8 cellular contexts compared by ENCODE assay signal in genomic region chr19:43526884-43527859, GRCh38. TPM values are rescaled to one million over a fixed set of nuclear protein-coding genes. Genes with fewer than 3 reads are reported as not detected.
A peak's percentile ranks its signal among the peaks of the same experiment; 100 is the strongest.
DNase-seq lines count a peak whose midpoint lies in the region; ATAC-seq lines count a peak whose summit lies in the region.

TSS of gene ETHE1 (minus strand) at chr19:43527201. CDS start at chr19:43527177, 24 bp downstream.

- H3K18ac ChIP-seq in mesenchymal stem cell (ENCODE audit: low read depth in 1 of 2, low read length in 2 of 2) = peak within 1 kb of the TSS; percentile 73 to 96

- H2BK5ac ChIP-seq in mesenchymal stem cell (ENCODE audit: low read depth, low read length, poor library complexity, severe bottlenecking) = no peak within 1 kb of the TSS

- H3K14ac ChIP-seq in mesenchymal stem cell (ENCODE audit: low read length in 2 of 2) = peak within 1 kb of the TSS in 1 of 2 experiments; percentile 82

- H3K36me3 ChIP-seq in endocrine pancreas (ENCODE audit: control insufficient read depth, insufficient read depth, low read length) (no peaks in the 10 kb centered on the region), mesenchymal stem cell (ENCODE audit: control insufficient read depth in 1 of 2, insufficient read depth in 2 of 2, low read depth in 1 of 2, low read length in 2 of 2) (no peaks in the 10 kb centered on the region)

- peak; percentile 66 for ATAC-seq in HG03196 (IDR thresholded peaks at IDR 0.05; ENCODE audit: unreplicated experiment)

- WGBS in mesenchymal stem cell = 4% methylated on average over 49 of the region's 54 CpGs

- H2AK5ac ChIP-seq in mesenchymal stem cell (ENCODE audit: low read length, severe bottlenecking) = no peak within 1 kb of the TSS

- H2BK15ac ChIP-seq in mesenchymal stem cell (ENCODE audit: low read depth, poor library complexity, severe bottlenecking) = no peak within 1 kb of the TSS

- peak within 1 kb of the TSS; percentile 39 for H4K91ac ChIP-seq in mesenchymal stem cell (ENCODE audit: low read length)

- DNase-seq in NK-92 treated with Interleukin-12 subunit alpha and Interleukin-12 subunit beta, amount 100 ng/mL, for 24 hours (lab: John Stamatoyannopoulos, UW) = peak; percentile 56
- DNase-seq in NK-92 (lab: John Stamatoyannopoulos, UW; ENCODE audit: unreplicated experiment) (no peak), NOMO-1 treated with dmso at 0.1 percent for 144 hours (lab: John Stamatoyannopoulos, UW; ENCODE audit: unreplicated experiment) (peak; percentile 68), mesenchymal stem cell (peak; percentile 76)
- DNase-seq in activated CD8-positive, alpha-beta memory T cell treated with anti-CD3 and anti-CD28 coated beads for 4 hours (ENCODE audit: low read depth in 2 of 2) = peak; percentile 44 to 55
- peak; percentile 53 for DNase-seq in stimulated activated CD8-positive, alpha-beta memory T cell treated with anti-CD3 and anti-CD28 coated beads, Interleukin-15, amount 100 ng/mL, for 24 hours (ENCODE audit: low read depth)

- peaks cover 4% of the 10 kb centered on the region for H3K4me1 ChIP-seq in endocrine pancreas (ENCODE audit: control insufficient read depth, insufficient read depth, low read length)
- peaks cover 21% of the 10 kb centered on the region for H3K4me1 ChIP-seq in mesenchymal stem cell (ENCODE audit: control insufficient read depth, insufficient read depth, low read depth, low read length)

- H3K27me3 ChIP-seq in endocrine pancreas (ENCODE audit: control insufficient read depth, insufficient read depth, low read length) = no peaks in the 10 kb centered on the region
- H3K27me3 ChIP-seq in mesenchymal stem cell (ENCODE audit: control insufficient read depth in 1 of 2, insufficient read depth in 1 of 2, low read length in 2 of 2) = no peaks in the 10 kb centered on the region

- H3K4ac ChIP-seq in mesenchymal stem cell (ENCODE audit: low read depth in 1 of 2, low read length in 2 of 2) = peak within 1 kb of the TSS in 1 of 2 experiments; percentile 51

- H2BK12ac ChIP-seq in mesenchymal stem cell (ENCODE audit: low read length in 2 of 2) = peak within 1 kb of the TSS; percentile 59 to 73

- H3K9me3 ChIP-seq in endocrine pancreas (ENCODE audit: control insufficient read depth, low read length) (no peaks in the 10 kb centered on the region), mesenchymal stem cell (ENCODE audit: control insufficient read depth, low read length) (no peaks in the 10 kb centered on the region)

- H4K8ac ChIP-seq in mesenchymal stem cell (ENCODE audit: low read length) = peak within 1 kb of the TSS; percentile 91

- no peak within 1 kb of the TSS for H3K27ac ChIP-seq in mesenchymal stem cell (ENCODE audit: low read length, poor library complexity, severe bottlenecking)

- H3K4me3 ChIP-seq in endocrine pancreas (ENCODE audit: control insufficient read depth, insufficient read depth, low read length) (peak within 1 kb of the TSS; percentile 57), mesenchymal stem cell (ENCODE audit: insufficient read depth in 1 of 2, low read depth in 1 of 2, low read length in 2 of 2) (peak within 1 kb of the TSS; percentile 97 to 99)

- H3K9ac ChIP-seq in endocrine pancreas (ENCODE audit: control insufficient read depth, insufficient read depth, low read length) (peak within 1 kb of the TSS; percentile 84), mesenchymal stem cell (ENCODE audit: low read length) (peak within 1 kb of the TSS; percentile 93)

- peak within 1 kb of the TSS; percentile 96 for H2AFZ ChIP-seq in mesenchymal stem cell (ENCODE audit: low read depth, low read length)

- H3K79me1 ChIP-seq in mesenchymal stem cell (replicated peaks; ENCODE audit: low read length, poor library complexity, severe bottlenecking) = peaks cover 19% of the 10 kb centered on the region

- no peak within 1 kb of the TSS for H2BK120ac ChIP-seq in mesenchymal stem cell (ENCODE audit: low read depth, low read length)

- H3K23ac ChIP-seq in mesenchymal stem cell (ENCODE audit: low read length in 2 of 2) = peak within 1 kb of the TSS in 1 of 2 experiments; percentile 75

- peak within 1 kb of the TSS; percentile 99 for H3K4me2 ChIP-seq in mesenchymal stem cell (ENCODE audit: low read length, poor library complexity, severe bottlenecking)

RNA-seq across cellular contexts. Expression of gene ETHE1, which starts in this region (rescaled TPM):
- polyA plus RNA-seq in mesenchymal stem cell (2013, experiment 1 of 2) = 44.4 TPM
- 43.3 TPM for polyA plus RNA-seq in mesenchymal stem cell (2013, experiment 2 of 2)
